Comparison of ENCODE assay signal across 24 cellular contexts in genomic region chr3:10981031-10981430, GRCh38.
"Had no signal": no experiment of that assay in that cellular context is flagged by ENCODE, and none has a peak within 500 bp of the region (broad histone marks: within the 10 kb centered on the region; RNA-seq: fewer than 3 reads in every experiment).

No MANE protein-coding gene starts in this region.

- H3K4me1 ChIP-seq: testis, uterus had no signal

- H3K27ac ChIP-seq: stomach, suprapubic skin, testis, thoracic aorta, thyroid gland, tibial artery, tibial nerve, transverse colon, upper lobe of left lung, upper lobe of right lung, uterus, vagina had no signal

- H3K4me3 ChIP-seq: stomach, suprapubic skin, testis, thoracic aorta, thyroid gland, tibial artery, tibial nerve, transverse colon, upper lobe of left lung, upper lobe of right lung, uterus, vagina had no signal

- H3K9me3 ChIP-seq: stomach, suprapubic skin, testis, thoracic aorta, thyroid gland, tibial artery, tibial nerve, transverse colon, upper lobe of left lung, upper lobe of right lung, uterus, vagina had no signal

- H3K27me3 ChIP-seq: suprapubic skin, testis, thyroid gland, tibial nerve, transverse colon, upper lobe of left lung, upper lobe of right lung, uterus, vagina had no signal

- H3K36me3 ChIP-seq: stomach, suprapubic skin, thoracic aorta, thyroid gland, tibial artery, tibial nerve, transverse colon, upper lobe of left lung, upper lobe of right lung, uterus, vagina had no signal

- DNase-seq: stimulated activated CD4-positive, alpha-beta T cell treated with anti-CD3 and anti-CD28 coated beads, Interleukin-2, amount 100 ng/mL, for 48 hours; stimulated activated CD4-positive, alpha-beta T cell treated with anti-CD3 and anti-CD28 coated beads, Interleukin-4, amount 100 ng/mL, for 1 hour; stimulated activated CD4-positive, alpha-beta T cell treated with anti-CD3 and anti-CD28 coated beads, Interleukin-4, amount 100 ng/mL, for 24 hours; stimulated activated CD4-positive, alpha-beta T cell treated with anti-CD3 and anti-CD28 coated beads, Interleukin-4, amount 100 ng/mL, for 4 hours; stimulated activated CD8-positive, alpha-beta memory T cell treated with anti-CD3 and anti-CD28 coated beads, Interleukin-4, amount 100 ng/mL, for 48 hours; stimulated activated naive B cell treated with anti-CD40 and anti-IgM and Interleukin-4, amounts not matched to agents 10 μg/mL and 1 μg/mL and 100 μg/mL, for 72 hours; stimulated activated naive CD4-positive, alpha-beta T cell; stimulated activated naive CD4-positive, alpha-beta T cell treated with Interleukin-2 at 50 U/mL for 16 hours; stimulated activated naive CD8-positive, alpha-beta T cell treated with anti-CD3 and anti-CD28 coated beads, Interleukin-15, amount 100 ng/mL, for 72 hours; stimulated activated naive CD8-positive, alpha-beta T cell treated with anti-CD3 and anti-CD28 coated beads, Interleukin-15, Interleukin-2, amounts not matched to agents 100 U/mL and 50 U/mL, for 24 hours; stomach; substantia nigra; testis; thyroid gland; tibial artery; transverse colon; trophoblast cell; upper lobe of left lung; upper lobe of right lung; uterus had no signal
